1 cellular context compared by ENCODE assay signal in the genomic region with DNA sequence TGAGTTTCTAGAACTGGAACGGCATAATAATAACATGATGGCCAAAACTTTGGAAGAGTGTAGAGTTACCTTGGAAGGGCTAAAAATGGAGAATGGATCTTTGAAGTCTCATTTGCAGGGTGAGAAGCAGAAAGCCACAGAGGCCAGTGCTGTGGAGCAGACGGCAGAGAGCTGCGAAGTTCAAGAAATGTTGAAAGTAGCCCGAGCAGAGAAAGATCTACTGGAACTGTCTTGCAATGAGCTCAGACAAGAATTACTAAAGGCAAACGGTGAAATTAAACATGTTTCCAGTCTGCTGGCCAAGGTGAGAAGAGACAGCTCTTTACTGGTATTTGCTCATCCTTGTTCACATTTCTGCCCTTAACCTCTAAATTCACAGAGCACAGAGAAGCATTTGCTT.
TF ChIP-seq lines count a peak whose summit lies in the region.

No MANE protein-coding gene starts in this region.

TF ChIP-seq in H1, 55 proteins besides CTCF, POLR2A, EP300 and RAD21:
- TF ChIP-seq, protein P1, sequence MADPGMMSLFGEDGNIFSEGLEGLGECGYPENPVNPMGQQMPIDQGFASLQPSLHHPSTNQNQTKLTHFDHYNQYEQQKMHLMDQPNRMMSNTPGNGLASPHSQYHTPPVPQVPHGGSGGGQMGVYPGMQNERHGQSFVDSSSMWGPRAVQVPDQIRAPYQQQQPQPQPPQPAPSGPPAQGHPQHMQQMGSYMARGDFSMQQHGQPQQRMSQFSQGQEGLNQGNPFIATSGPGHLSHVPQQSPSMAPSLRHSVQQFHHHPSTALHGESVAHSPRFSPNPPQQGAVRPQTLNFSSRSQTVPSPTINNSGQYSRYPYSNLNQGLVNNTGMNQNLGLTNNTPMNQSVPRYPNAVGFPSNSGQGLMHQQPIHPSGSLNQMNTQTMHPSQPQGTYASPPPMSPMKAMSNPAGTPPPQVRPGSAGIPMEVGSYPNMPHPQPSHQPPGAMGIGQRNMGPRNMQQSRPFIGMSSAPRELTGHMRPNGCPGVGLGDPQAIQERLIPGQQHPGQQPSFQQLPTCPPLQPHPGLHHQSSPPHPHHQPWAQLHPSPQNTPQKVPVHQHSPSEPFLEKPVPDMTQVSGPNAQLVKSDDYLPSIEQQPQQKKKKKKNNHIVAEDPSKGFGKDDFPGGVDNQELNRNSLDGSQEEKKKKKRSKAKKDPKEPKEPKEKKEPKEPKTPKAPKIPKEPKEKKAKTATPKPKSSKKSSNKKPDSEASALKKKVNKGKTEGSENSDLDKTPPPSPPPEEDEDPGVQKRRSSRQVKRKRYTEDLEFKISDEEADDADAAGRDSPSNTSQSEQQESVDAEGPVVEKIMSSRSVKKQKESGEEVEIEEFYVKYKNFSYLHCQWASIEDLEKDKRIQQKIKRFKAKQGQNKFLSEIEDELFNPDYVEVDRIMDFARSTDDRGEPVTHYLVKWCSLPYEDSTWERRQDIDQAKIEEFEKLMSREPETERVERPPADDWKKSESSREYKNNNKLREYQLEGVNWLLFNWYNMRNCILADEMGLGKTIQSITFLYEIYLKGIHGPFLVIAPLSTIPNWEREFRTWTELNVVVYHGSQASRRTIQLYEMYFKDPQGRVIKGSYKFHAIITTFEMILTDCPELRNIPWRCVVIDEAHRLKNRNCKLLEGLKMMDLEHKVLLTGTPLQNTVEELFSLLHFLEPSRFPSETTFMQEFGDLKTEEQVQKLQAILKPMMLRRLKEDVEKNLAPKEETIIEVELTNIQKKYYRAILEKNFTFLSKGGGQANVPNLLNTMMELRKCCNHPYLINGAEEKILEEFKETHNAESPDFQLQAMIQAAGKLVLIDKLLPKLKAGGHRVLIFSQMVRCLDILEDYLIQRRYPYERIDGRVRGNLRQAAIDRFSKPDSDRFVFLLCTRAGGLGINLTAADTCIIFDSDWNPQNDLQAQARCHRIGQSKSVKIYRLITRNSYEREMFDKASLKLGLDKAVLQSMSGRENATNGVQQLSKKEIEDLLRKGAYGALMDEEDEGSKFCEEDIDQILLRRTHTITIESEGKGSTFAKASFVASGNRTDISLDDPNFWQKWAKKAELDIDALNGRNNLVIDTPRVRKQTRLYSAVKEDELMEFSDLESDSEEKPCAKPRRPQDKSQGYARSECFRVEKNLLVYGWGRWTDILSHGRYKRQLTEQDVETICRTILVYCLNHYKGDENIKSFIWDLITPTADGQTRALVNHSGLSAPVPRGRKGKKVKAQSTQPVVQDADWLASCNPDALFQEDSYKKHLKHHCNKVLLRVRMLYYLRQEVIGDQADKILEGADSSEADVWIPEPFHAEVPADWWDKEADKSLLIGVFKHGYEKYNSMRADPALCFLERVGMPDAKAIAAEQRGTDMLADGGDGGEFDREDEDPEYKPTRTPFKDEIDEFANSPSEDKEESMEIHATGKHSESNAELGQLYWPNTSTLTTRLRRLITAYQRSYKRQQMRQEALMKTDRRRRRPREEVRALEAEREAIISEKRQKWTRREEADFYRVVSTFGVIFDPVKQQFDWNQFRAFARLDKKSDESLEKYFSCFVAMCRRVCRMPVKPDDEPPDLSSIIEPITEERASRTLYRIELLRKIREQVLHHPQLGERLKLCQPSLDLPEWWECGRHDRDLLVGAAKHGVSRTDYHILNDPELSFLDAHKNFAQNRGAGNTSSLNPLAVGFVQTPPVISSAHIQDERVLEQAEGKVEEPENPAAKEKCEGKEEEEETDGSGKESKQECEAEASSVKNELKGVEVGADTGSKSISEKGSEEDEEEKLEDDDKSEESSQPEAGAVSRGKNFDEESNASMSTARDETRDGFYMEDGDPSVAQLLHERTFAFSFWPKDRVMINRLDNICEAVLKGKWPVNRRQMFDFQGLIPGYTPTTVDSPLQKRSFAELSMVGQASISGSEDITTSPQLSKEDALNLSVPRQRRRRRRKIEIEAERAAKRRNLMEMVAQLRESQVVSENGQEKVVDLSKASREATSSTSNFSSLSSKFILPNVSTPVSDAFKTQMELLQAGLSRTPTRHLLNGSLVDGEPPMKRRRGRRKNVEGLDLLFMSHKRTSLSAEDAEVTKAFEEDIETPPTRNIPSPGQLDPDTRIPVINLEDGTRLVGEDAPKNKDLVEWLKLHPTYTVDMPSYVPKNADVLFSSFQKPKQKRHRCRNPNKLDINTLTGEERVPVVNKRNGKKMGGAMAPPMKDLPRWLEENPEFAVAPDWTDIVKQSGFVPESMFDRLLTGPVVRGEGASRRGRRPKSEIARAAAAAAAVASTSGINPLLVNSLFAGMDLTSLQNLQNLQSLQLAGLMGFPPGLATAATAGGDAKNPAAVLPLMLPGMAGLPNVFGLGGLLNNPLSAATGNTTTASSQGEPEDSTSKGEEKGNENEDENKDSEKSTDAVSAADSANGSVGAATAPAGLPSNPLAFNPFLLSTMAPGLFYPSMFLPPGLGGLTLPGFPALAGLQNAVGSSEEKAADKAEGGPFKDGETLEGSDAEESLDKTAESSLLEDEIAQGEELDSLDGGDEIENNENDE (IDR thresholded peaks at IDR 0.05; ENCODE audit: insufficient replicate concordance, low read length), result no peak
- TF ChIP-seq TBP (IDR thresholded peaks at IDR 0.05; ENCODE audit: low read depth, low read length) (no peak), POU5F1 (IDR thresholded peaks at IDR 0.05; ENCODE audit: low read depth, low read length) (no peak), GABPA (IDR thresholded peaks at IDR 0.05; ENCODE audit: borderline replicate concordance, insufficient read depth, low read length) (no peak), ASH2L (IDR thresholded peaks at IDR 0.05; ENCODE audit: low read length) (no peak), CTBP2 (IDR thresholded peaks at IDR 0.05; ENCODE audit: borderline replicate concordance, insufficient read depth, insufficient read length, low read length) (no peak), TAF7 (optimal IDR thresholded peaks at IDR 0.05; ENCODE audit: borderline replicate concordance, low read depth, low read length) (no peak), TEAD4 (IDR thresholded peaks at IDR 0.05; ENCODE audit: low read depth, low read length) (no peak), BRCA1 (IDR thresholded peaks at IDR 0.05; ENCODE audit: low read depth, low read length) (no peak), MAFK (IDR thresholded peaks at IDR 0.05; ENCODE audit: low read depth, low read length) (no peak), KDM4A (IDR thresholded peaks at IDR 0.05; ENCODE audit: low read depth, low read length, severe bottlenecking) (no peak)
- TF ChIP-seq, protein P2, sequence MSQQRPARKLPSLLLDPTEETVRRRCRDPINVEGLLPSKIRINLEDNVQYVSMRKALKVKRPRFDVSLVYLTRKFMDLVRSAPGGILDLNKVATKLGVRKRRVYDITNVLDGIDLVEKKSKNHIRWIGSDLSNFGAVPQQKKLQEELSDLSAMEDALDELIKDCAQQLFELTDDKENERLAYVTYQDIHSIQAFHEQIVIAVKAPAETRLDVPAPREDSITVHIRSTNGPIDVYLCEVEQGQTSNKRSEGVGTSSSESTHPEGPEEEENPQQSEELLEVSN (IDR thresholded peaks at IDR 0.05), result no peak
